ENCODE assay signal across 8 cellular contexts in genomic region chr4:87390931-87391782, GRCh38. TPM values are rescaled to one million over a fixed set of nuclear protein-coding genes. Genes with fewer than 3 reads are reported as not detected.
DNase-seq lines count a peak whose midpoint lies in the region; ATAC-seq and TF ChIP-seq lines count a peak whose summit lies in the region.

Gene HSD17B11, minus strand, starts transcription at chr4:87391188. Its CDS starts 118 bp downstream, at chr4:87391070.

- CTCF ChIA-PET in RWPE1 (lab: Yijun Ruan, JAX): interaction anchor here (0.7 kb wide), 1 partner anchor 807 kb away, joined by 7 read pairs; no protein-coding TSS in a partner anchor
- CTCF ChIA-PET in naive thymus-derived CD4-positive, alpha-beta T cell (lab: Charles Lee): interaction anchor here (0.6 to 4.9 kb wide), 8 partner anchors 9 to 927 kb away, joined by 3 to 34 read pairs (median 4); no protein-coding TSS in a partner anchor

- no peaks in the 10 kb centered on the region for H4K20me1 ChIP-seq in fibroblast of lung (ENCODE audit: control insufficient read depth, extremely low read depth, insufficient read depth, low read length)

- peak; percentile 99 for ATAC-seq in activated T-helper 17 cell treated with anti-CD3 and anti-CD28 coated beads, Interleukin-2, amount 50 U/mL, for 72 hours (replicated peaks)
- peak; percentile 99 for ATAC-seq in naive thymus-derived CD4-positive, alpha-beta T cell
- peak; percentile 99 for ATAC-seq in stimulated activated naive B cell treated with anti-CD40 and anti-IgM and Interleukin-4, amounts not matched to agents 10 μg/mL and 1 μg/mL and 100 μg/mL, for 72 hours (replicated peaks)

- peaks cover 34% of the 10 kb centered on the region for H3K79me2 ChIP-seq in fibroblast of lung (ENCODE audit: control insufficient read depth, insufficient read depth, low read length)

- intact Hi-C loops in naive thymus-derived CD4-positive, alpha-beta T cell (cut with micrococcal nuclease): loop anchor here (1.0 to 10.0 kb wide), 13 partner anchors 15 to 1720 kb away; partner anchors contain the start of genes KLHL8 (in 2 of the 2), NUDT9 (in 2 of the 2), AFF1 (in 1 of the 2) and HERC3 (in 1 of the 2)

- peak within 1 kb of the TSS; percentile 88 for H2AFZ ChIP-seq in fibroblast of lung (ENCODE audit: low read length)

- H3K9me3 Mint-ChIP-seq in activated T-helper 17 cell treated with anti-CD3 and anti-CD28 coated beads, Interleukin-2, amount 50 U/mL, for 72 hours: no peaks in the 10 kb centered on the region
- H3K9me3 Mint-ChIP-seq in naive thymus-derived CD4-positive, alpha-beta T cell: peaks cover 0 to 6% (median 0%) of the 10 kb centered on the region in 11 donors
- H3K9me3 Mint-ChIP-seq in stimulated activated naive B cell treated with anti-CD40 and anti-IgM and Interleukin-4, amounts not matched to agents 10 μg/mL and 1 μg/mL and 100 μg/mL, for 72 hours: peaks cover 3 to 7% of the 10 kb centered on the region in 2 donors

- no peaks in the 10 kb centered on the region for H3K4me1 ChIP-seq in fibroblast of lung (ENCODE audit: control insufficient read depth, extremely low read depth, insufficient read depth, low read length)
- peaks cover 10 to 17% of the 10 kb centered on the region in 2 donors for H3K4me1 ChIP-seq in naive thymus-derived CD4-positive, alpha-beta T cell (ENCODE audit: control insufficient read depth in 2 of 2, insufficient read depth in 2 of 2, low read length in 2 of 2)

- DNase-seq in EH (ENCODE audit: low read depth) (peak; percentile 95), GOT3 (lab: John Stamatoyannopoulos, UW) (peak; percentile 51), LNCaP clone FGC (ENCODE audit: low read depth) (peak; percentile 62), RWPE1 (ENCODE audit: low spot score) (peak; percentile 91), fibroblast of lung (ENCODE audit: low read depth in 2 of 2) (peak; percentile 93 to 95)
- DNase-seq in naive thymus-derived CD4-positive, alpha-beta T cell: peak; percentile 44 to 83 (median 79)
- DNase-seq in stimulated activated naive B cell treated with anti-CD40 and anti-IgM and Interleukin-4, amounts not matched to agents 10 μg/mL and 1 μg/mL and 100 μg/mL, for 72 hours: peak; percentile 85

- no peaks in the 10 kb centered on the region for H3K27me3 Mint-ChIP-seq in activated T-helper 17 cell treated with anti-CD3 and anti-CD28 coated beads, Interleukin-2, amount 50 U/mL, for 72 hours
- peaks cover 0 to 14% (median 0%) of the 10 kb centered on the region in 5 donors for H3K27me3 Mint-ChIP-seq in naive thymus-derived CD4-positive, alpha-beta T cell
- no peaks in the 10 kb centered on the region for H3K27me3 Mint-ChIP-seq in stimulated activated naive B cell treated with anti-CD40 and anti-IgM and Interleukin-4, amounts not matched to agents 10 μg/mL and 1 μg/mL and 100 μg/mL, for 72 hours

- H3K4me1 Mint-ChIP-seq in activated T-helper 17 cell treated with anti-CD3 and anti-CD28 coated beads, Interleukin-2, amount 50 U/mL, for 72 hours: peaks cover 24% of the 10 kb centered on the region
- H3K4me1 Mint-ChIP-seq in naive thymus-derived CD4-positive, alpha-beta T cell: peaks cover 32 to 65% (median 56%) of the 10 kb centered on the region in 7 donors
- peaks cover 22 to 36% of the 10 kb centered on the region in 2 donors for H3K4me1 Mint-ChIP-seq in stimulated activated naive B cell treated with anti-CD40 and anti-IgM and Interleukin-4, amounts not matched to agents 10 μg/mL and 1 μg/mL and 100 μg/mL, for 72 hours

- peak within 1 kb of the TSS; percentile 96 for H3K4me3 Mint-ChIP-seq in activated T-helper 17 cell treated with anti-CD3 and anti-CD28 coated beads, Interleukin-2, amount 50 U/mL, for 72 hours
- H3K4me3 Mint-ChIP-seq in naive thymus-derived CD4-positive, alpha-beta T cell: peak within 1 kb of the TSS; percentile 87 to 99 (median 97)
- H3K4me3 Mint-ChIP-seq in stimulated activated naive B cell treated with anti-CD40 and anti-IgM and Interleukin-4, amounts not matched to agents 10 μg/mL and 1 μg/mL and 100 μg/mL, for 72 hours: peak within 1 kb of the TSS; percentile 91 to 94

- peak within 1 kb of the TSS; percentile 62 for H3K9ac ChIP-seq in fibroblast of lung (ENCODE audit: insufficient read depth, low read length)

- H3K9me3 ChIP-seq in fibroblast of lung (ENCODE audit: control insufficient read depth, insufficient read depth, low read depth, low read length): no peaks in the 10 kb centered on the region
- H3K9me3 ChIP-seq in naive thymus-derived CD4-positive, alpha-beta T cell (ENCODE audit: control insufficient read depth in 2 of 3, low read length in 3 of 3): no peaks in the 10 kb centered on the region

- H3K4me3 ChIP-seq in LNCaP clone FGC (ENCODE audit: low read depth, low read length) (peak within 1 kb of the TSS; percentile 59), fibroblast of lung (replicated peaks in 1 of 4; ENCODE audit: control extremely low read depth in 1 of 4, insufficient read depth in 1 of 4, low read depth in 3 of 4, low read length in 4 of 4) (peak within 1 kb of the TSS; percentile 73 to 93 (median 83))
- H3K4me3 ChIP-seq in naive thymus-derived CD4-positive, alpha-beta T cell (ENCODE audit: low read length): peak within 1 kb of the TSS; percentile 85

- H3K27ac Mint-ChIP-seq in activated T-helper 17 cell treated with anti-CD3 and anti-CD28 coated beads, Interleukin-2, amount 50 U/mL, for 72 hours: peak within 1 kb of the TSS; percentile 93
- H3K27ac Mint-ChIP-seq in naive thymus-derived CD4-positive, alpha-beta T cell: peak within 1 kb of the TSS; percentile 83 to 96 (median 94)
- peak within 1 kb of the TSS; percentile 93 for H3K27ac Mint-ChIP-seq in stimulated activated naive B cell treated with anti-CD40 and anti-IgM and Interleukin-4, amounts not matched to agents 10 μg/mL and 1 μg/mL and 100 μg/mL, for 72 hours

- no peaks in the 10 kb centered on the region for H3K36me3 Mint-ChIP-seq in activated T-helper 17 cell treated with anti-CD3 and anti-CD28 coated beads, Interleukin-2, amount 50 U/mL, for 72 hours (ENCODE audit: low read depth)
- H3K36me3 Mint-ChIP-seq in naive thymus-derived CD4-positive, alpha-beta T cell: peaks cover 6 to 25% (median 17%) of the 10 kb centered on the region in 5 donors
- H3K36me3 Mint-ChIP-seq in stimulated activated naive B cell treated with anti-CD40 and anti-IgM and Interleukin-4, amounts not matched to agents 10 μg/mL and 1 μg/mL and 100 μg/mL, for 72 hours: peaks cover 9 to 21% of the 10 kb centered on the region in 2 donors

- H3K36me3 ChIP-seq in fibroblast of lung (ENCODE audit: control insufficient read depth, insufficient read depth, low read length): no peaks in the 10 kb centered on the region
- peaks cover 0 to 4% (median 0%) of the 10 kb centered on the region in 3 experiments for H3K36me3 ChIP-seq in naive thymus-derived CD4-positive, alpha-beta T cell (ENCODE audit: control insufficient read depth in 2 of 3, insufficient read depth in 3 of 3, low read length in 3 of 3)

- H3K4me2 ChIP-seq in fibroblast of lung (ENCODE audit: extremely low read depth, insufficient read depth, low read length): peak within 1 kb of the TSS; percentile 90

- H3K27me3 ChIP-seq in fibroblast of lung (ENCODE audit: control insufficient read depth, insufficient read depth, low read length): no peaks in the 10 kb centered on the region
- H3K27me3 ChIP-seq in naive thymus-derived CD4-positive, alpha-beta T cell (ENCODE audit: control insufficient read depth in 2 of 2, insufficient read depth in 2 of 2, low read length in 2 of 2): no peaks in the 10 kb centered on the region

- H3K27ac ChIP-seq in RWPE1: peak within 1 kb of the TSS; percentile 84
- peak within 1 kb of the TSS; percentile 68 for H3K27ac ChIP-seq in fibroblast of lung (ENCODE audit: insufficient read depth, low read length)
- peak within 1 kb of the TSS; percentile 82 for H3K27ac ChIP-seq in naive thymus-derived CD4-positive, alpha-beta T cell (ENCODE audit: low read depth, low read length)

- TF ChIP-seq CTCF in LNCaP clone FGC (IDR thresholded peaks at IDR 0.05; ENCODE audit: control insufficient read depth, extremely low read depth, insufficient read depth): peak; percentile 10
- no peak for TF ChIP-seq CTCF in RWPE1 (conservative IDR thresholded peaks at IDR 0.05; ENCODE audit: low read depth)
- peak; percentile 24 to 39 for TF ChIP-seq CTCF in fibroblast of lung (conservative IDR thresholded peaks at IDR 0.05 in 1 of 2, IDR thresholded peaks at IDR 0.05 in 1 of 2; ENCODE audit: low read depth in 1 of 2, low read length in 2 of 2)

- POLR2A ChIA-PET in RWPE1 (lab: Yijun Ruan, JAX; ENCODE audit: low non-redundant PET): no interaction called here
- POLR2A ChIA-PET in naive thymus-derived CD4-positive, alpha-beta T cell (lab: Charles Lee): interaction anchor here (0.6 to 3.3 kb wide), 16 partner anchors 9 to 987 kb away, joined by 3 to 53 read pairs (median 4); partner anchors contain the start of genes AFF1, HERC6, NUDT9 and PPM1K

RNA-seq across cellular contexts. Expression of gene HSD17B11, which starts in this region (rescaled TPM):
- total RNA-seq in activated T-helper 17 cell treated with anti-CD3 and anti-CD28 coated beads, Interleukin-2, amount 50 U/mL, for 72 hours: 10 to 100 TPM; 17.6 to 22.4 TPM
- 64.1 and 69.6 TPM in 2 replicates for total RNA-seq in fibroblast of lung
- polyA plus RNA-seq in fibroblast of lung: 39.1 and 60.5 TPM in 2 replicates
- polyA plus RNA-seq in fibroblast of lung (2012): 25.1 and 35.5 TPM in 2 replicates
- polyA minus RNA-seq in fibroblast of lung (ENCODE audit: low replicate concordance): 0.63 and 1.6 TPM in 2 replicates
- total RNA-seq in naive thymus-derived CD4-positive, alpha-beta T cell: 10 to 100 TPM; 34.3 to 74.4 (median 61.0) TPM
- 10 to 100 TPM; 75.0 to 76.2 TPM for polyA plus RNA-seq in naive thymus-derived CD4-positive, alpha-beta T cell

Comparison
In these comparisons a context has a peak if more than half of its experiments do, and no peak if none do; other contexts are left out.
1. Peak in every context shown above with its lines: DNase-seq, ATAC-seq, H3K4me3 ChIP-seq and H3K27ac ChIP-seq.